ENCODE assay signal across 11 cellular contexts in the genomic region with DNA sequence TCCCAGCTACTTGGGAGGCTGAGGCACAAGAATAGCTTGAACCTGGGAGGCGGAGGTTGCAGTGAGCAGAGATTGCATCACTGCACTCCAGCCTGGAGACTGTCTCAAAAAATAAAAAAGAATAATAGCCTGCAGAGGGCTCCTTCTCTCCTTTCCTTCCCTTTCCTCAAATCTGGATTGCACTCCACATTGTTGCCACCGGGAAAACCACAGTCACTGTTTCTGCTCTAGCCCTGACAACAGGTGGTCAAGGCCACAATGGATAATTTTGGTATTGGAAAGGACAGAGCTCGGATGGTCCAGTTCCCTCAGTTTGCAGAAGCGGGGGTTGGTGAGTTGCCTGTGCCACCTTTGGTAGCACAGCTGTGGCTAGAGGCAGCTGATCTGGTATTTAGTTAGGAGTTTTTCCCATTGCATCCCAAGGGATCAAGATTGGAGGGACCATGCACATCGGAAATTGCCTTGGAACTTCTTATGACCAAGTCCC. TPM values are rescaled to one million over a fixed set of nuclear protein-coding genes. Genes with fewer than 3 reads are reported as not detected.
DNase-seq lines count a peak whose midpoint lies in the region; ATAC-seq and TF ChIP-seq lines count a peak whose summit lies in the region.
"Had no signal": no experiment of that assay in that cellular context is flagged by ENCODE, and none has a peak within 500 bp of the region (broad histone marks: within the 10 kb centered on the region; RNA-seq: fewer than 3 reads in every experiment).

No MANE protein-coding gene starts in this region.

- TF ChIP-seq CTCF in OCI-LY7 (conservative IDR thresholded peaks at IDR 0.05; ENCODE audit: low read length) (peak; percentile 41; the same call in 1 of the 2 replicates), gastrocnemius medialis (IDR thresholded peaks at IDR 0.05 in 4 of 5, conservative IDR thresholded peaks at IDR 0.05 in 1 of 5) (peak in 2 of 5 experiments; percentile 12 to 16)
- TF ChIP-seq CTCF in CD8-positive, alpha-beta T cell (IDR thresholded peaks at IDR 0.05): no peak

- H3K36me3 ChIP-seq in OCI-LY7 (ENCODE audit: insufficient read depth, low read length): no peaks in the 10 kb centered on the region
- no peaks in the 10 kb centered on the region for H3K36me3 ChIP-seq in gastrocnemius medialis
- no peaks in the 10 kb centered on the region for H3K36me3 ChIP-seq in CD8-positive, alpha-beta T cell (ENCODE audit: insufficient read depth, low read length)
- H3K36me3 ChIP-seq: right lobe of liver had no signal

- no peak overlapping the region for H3K27ac Mint-ChIP-seq in CD8-positive, alpha-beta T cell

- H3K4me3 Mint-ChIP-seq in CD8-positive, alpha-beta T cell: no peak overlapping the region

- no peak overlapping the region for H2AFZ ChIP-seq in OCI-LY7 (ENCODE audit: low read length)

- H3K27ac ChIP-seq in OCI-LY7 (ENCODE audit: low read depth, low read length, poor library complexity, severe bottlenecking) (no peak overlapping the region), gastrocnemius medialis (peak overlapping the region in 2 of 4 donors; percentile 47 to 58)
- H3K27ac ChIP-seq in CD8-positive, alpha-beta T cell (ENCODE audit: low read depth, low read length): no peak overlapping the region
- H3K27ac ChIP-seq: right lobe of liver had no signal

- DNase-seq in NCI-H524 (lab: John Stamatoyannopoulos, UW): peak; percentile 44 to 46
- no peak for DNase-seq in NCI-H524 treated with DMSO at 0.1 percent for 48 hours (lab: John Stamatoyannopoulos, UW)
- DNase-seq in OCI-LY7 (ENCODE audit: low spot score): no peak
- DNase-seq in fibroblast of peridontal ligament (ENCODE audit: extremely low read depth): peak; percentile 20
- no peak for DNase-seq in gastrocnemius medialis
- no peak for DNase-seq in LoVo (ENCODE audit: low spot score)
- DNase-seq in CD8-positive, alpha-beta T cell: no peak
- DNase-seq: hippocampal formation, right lobe of liver had no signal

- H3K4me2 ChIP-seq in OCI-LY7 (ENCODE audit: low read length): no peak overlapping the region

- no peaks in the 10 kb centered on the region for H3K9me3 Mint-ChIP-seq in CD8-positive, alpha-beta T cell

- intact Hi-C loops in OCI-LY7 (cut with micrococcal nuclease; ENCODE audit: unreplicated experiment) (no loop called here), gastrocnemius medialis (cut with DNase I; ENCODE audit: low total_unique reads) (no loop called here)
- intact Hi-C loops in CD8-positive, alpha-beta T cell (cut with DNase I, micrococcal nuclease): loop anchor here in 1 of 2 experiments (10.0 kb wide), 1 partner anchor 325 kb away; no protein-coding TSS in a partner anchor

- H3K4me1 ChIP-seq in OCI-LY7 (ENCODE audit: insufficient read depth, low read length, poor library complexity, severe bottlenecking): peaks cover 35% of the 10 kb centered on the region
- peaks cover 0 to 7% of the 10 kb centered on the region in 2 donors for H3K4me1 ChIP-seq in gastrocnemius medialis
- peaks cover 2% of the 10 kb centered on the region for H3K4me1 ChIP-seq in CD8-positive, alpha-beta T cell (ENCODE audit: insufficient read depth, low read length)

- no peaks in the 10 kb centered on the region for H3K27me3 ChIP-seq in gastrocnemius medialis
- H3K27me3 ChIP-seq in CD8-positive, alpha-beta T cell (ENCODE audit: insufficient read depth, low read length): no peaks in the 10 kb centered on the region
- H3K27me3 ChIP-seq: right lobe of liver had no signal

- CTCF ChIA-PET in OCI-LY7 (lab: Charles Lee; ENCODE audit: unreplicated experiment): interaction anchor here (0.7 kb wide), 1 partner anchor 167 kb away, joined by 3 read pairs; no protein-coding TSS in a partner anchor
- CTCF ChIA-PET in CD8-positive, alpha-beta T cell (lab: Charles Lee): interaction anchor here (1.4 to 9.1 kb wide), 2 partner anchors 11 to 149 kb away, joined by 3 to 230 read pairs; no protein-coding TSS in a partner anchor

- no peaks in the 10 kb centered on the region for H3K36me3 Mint-ChIP-seq in CD8-positive, alpha-beta T cell

- in situ Hi-C loops in gastrocnemius medialis (cut with MboI; ENCODE audit: low sequenced_read_pairs in 4 of 4): loop anchor here (5.0 to 25.0 kb wide), 6 partner anchors 143 to 423 kb away; no protein-coding TSS in a partner anchor

- H4K20me1 ChIP-seq in OCI-LY7 (ENCODE audit: insufficient read depth, low read length): no peaks in the 10 kb centered on the region

- peaks cover 2% of the 10 kb centered on the region for H3K27me3 Mint-ChIP-seq in CD8-positive, alpha-beta T cell (ENCODE audit: low read depth)

- TF ChIP-seq POLR2A in gastrocnemius medialis (IDR thresholded peaks at IDR 0.05): no peak

- H3K9me2 ChIP-seq in OCI-LY7 (ENCODE audit: insufficient read depth, low read length): no peaks in the 10 kb centered on the region

- peaks cover 7% of the 10 kb centered on the region for H3K4me1 Mint-ChIP-seq in CD8-positive, alpha-beta T cell (ENCODE audit: low read depth)

- H3K9me3 ChIP-seq in OCI-LY7 (ENCODE audit: low read length) (peaks cover 5% of the 10 kb centered on the region; the same call in 1 of the 2 replicates), gastrocnemius medialis (no peaks in the 10 kb centered on the region)
- no peaks in the 10 kb centered on the region for H3K9me3 ChIP-seq in CD8-positive, alpha-beta T cell (ENCODE audit: low read length)
- H3K9me3 ChIP-seq: right lobe of liver had no signal

- POLR2A ChIA-PET in OCI-LY7 (lab: Charles Lee): interaction anchor here (1.0 kb wide), 1 partner anchor 137 kb away, joined by 3 read pairs; no protein-coding TSS in a partner anchor
- POLR2A ChIA-PET in CD8-positive, alpha-beta T cell (lab: Charles Lee): no interaction called here

- peak; percentile 34 to 50 for ATAC-seq in gastrocnemius medialis
- no peak for ATAC-seq in HG03432 (IDR thresholded peaks at IDR 0.05; ENCODE audit: unreplicated experiment)
- no peak for ATAC-seq in CD8-positive, alpha-beta T cell

- H3K79me2 ChIP-seq in OCI-LY7 (ENCODE audit: insufficient read depth, low read depth, low read length): no peaks in the 10 kb centered on the region

- H3K4me3 ChIP-seq in OCI-LY7 (ENCODE audit: low read depth, low read length, poor library complexity, severe bottlenecking): no peak overlapping the region
- H3K4me3 ChIP-seq in gastrocnemius medialis: no peak overlapping the region
- H3K4me3 ChIP-seq in CD8-positive, alpha-beta T cell (ENCODE audit: low read depth, low read length): no peak overlapping the region
- H3K4me3 ChIP-seq: right lobe of liver had no signal

- no TSS peak for BruUV-seq in OCI-LY7 (replicated peaks; lab: Mats Ljungman, UMichigan)

RNA-seq across cellular contexts. Expression of gene PRSS54, which starts 44.7 kb away (rescaled TPM):
- not detected in 2 replicates for total RNA-seq in OCI-LY7 (2014; rRNA removed; shearing (Covaris generic))
- total RNA-seq in OCI-LY7 (2022) (not detected in 2 replicates), gastrocnemius medialis (not detected)
- total RNA-seq in CD8-positive, alpha-beta T cell: not detected
- total RNA-seq: right lobe of liver; T-helper 1 cell treated with Interleukin-12 subunit alpha and Interleukin-12 subunit beta and Interleukin-4 antibody, amounts not matched to agents 30 ng/mL and 1 ng/mL, for 36 hours had no signal

RNA-seq across cellular contexts. Expression of gene GINS3, which starts 52.8 kb away (rescaled TPM):
- 35.7 and 49.1 TPM in 2 replicates for total RNA-seq in OCI-LY7 (2014; rRNA removed; shearing (Covaris generic))
- total RNA-seq in OCI-LY7 (2022) (50.4 and 50.5 TPM in 2 replicates), gastrocnemius medialis (1 to 10 TPM in 2 of 4 donors, under 1 TPM in 2; 0.55 to 3.3 (median 1.0) TPM)
- total RNA-seq in CD8-positive, alpha-beta T cell: 1 to 10 TPM in 1 of 2 experiments, under 1 TPM in 1; 0.54 to 1.1 TPM

Comparison
In these comparisons a context has a peak if more than half of its experiments do, and no peak if none do; other contexts are left out.
1. DNase-seq: peak in NCI-H524 (2 of 2) and fibroblast of peridontal ligament (single experiment); none in NCI-H524 treated with DMSO at 0.1 percent for 48 hours (single experiment), OCI-LY7 (single experiment), gastrocnemius medialis (0 of 2), LoVo (single experiment) and CD8-positive, alpha-beta T cell (0 of 7).
2. ATAC-seq: peak in gastrocnemius medialis (2 of 2); none in HG03432 (single experiment) and CD8-positive, alpha-beta T cell (single experiment).
3. RNA of gene GINS3, which starts 52.8 kb away (total RNA-seq): 35.7 to 50.5 TPM in OCI-LY7; 0.55 to 3.3 TPM in gastrocnemius medialis and 0.54 to 1.1 TPM in CD8-positive, alpha-beta T cell; every median in the first group is over 4 times any median in the second.